ENCODE assay signal across 8 cellular contexts in the genomic region with DNA sequence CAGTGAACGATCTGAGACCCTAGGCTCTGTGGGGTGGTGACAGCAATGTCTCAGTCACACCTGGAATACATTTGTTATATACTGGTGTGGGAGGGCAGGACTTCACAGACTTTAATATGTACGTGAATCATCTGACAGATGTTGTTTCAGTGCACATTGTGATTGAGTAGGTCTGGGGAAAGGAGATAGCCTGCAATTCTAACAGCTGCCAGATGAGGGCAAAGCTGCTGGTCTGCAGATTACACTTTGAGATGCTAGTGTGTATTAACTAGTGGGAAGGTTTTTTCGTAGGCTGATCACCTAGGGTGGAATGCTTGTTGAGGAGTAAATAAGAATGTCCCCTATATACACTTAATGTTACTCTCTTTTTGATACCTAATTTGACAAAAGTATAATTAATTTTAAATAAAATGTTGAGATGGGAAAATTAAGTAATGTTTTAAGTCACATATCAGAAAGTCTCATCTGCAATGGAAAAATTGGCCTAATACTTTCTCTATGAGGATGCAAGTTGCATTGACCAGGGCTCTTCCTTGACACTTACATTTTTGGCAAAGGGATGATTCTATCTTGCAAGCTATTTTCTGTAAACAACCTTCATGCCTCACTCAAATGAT.
A peak's percentile ranks its signal among the peaks of the same experiment; 100 is the strongest.
DNase-seq lines count a peak whose midpoint lies in the region; ATAC-seq and TF ChIP-seq lines count a peak whose summit lies in the region.

No MANE protein-coding gene starts in this region.

- BruUV-seq in Calu3 (replicated peaks; lab: Mats Ljungman, UMichigan) = no TSS peak

- H3K4me1 Mint-ChIP-seq in Calu3 (ENCODE audit: low read depth, unreplicated experiment) = no peaks in the 10 kb centered on the region
- no peaks in the 10 kb centered on the region for H3K4me1 Mint-ChIP-seq in activated T-helper 17 cell treated with anti-CD3 and anti-CD28 coated beads, Interleukin-2, amount 50 U/mL, for 72 hours

- H3K4me1 ChIP-seq in body of pancreas = no peaks in the 10 kb centered on the region
- no peaks in the 10 kb centered on the region for H3K4me1 ChIP-seq in lung (ENCODE audit: control insufficient read depth in 2 of 2, insufficient read depth in 2 of 2, low read length in 2 of 2)

- no peaks in the 10 kb centered on the region for H3K9me3 Mint-ChIP-seq in Calu3 (ENCODE audit: low read depth, unreplicated experiment)
- peaks cover 4% of the 10 kb centered on the region for H3K9me3 Mint-ChIP-seq in activated T-helper 17 cell treated with anti-CD3 and anti-CD28 coated beads, Interleukin-2, amount 50 U/mL, for 72 hours

- H3K36me3 ChIP-seq in body of pancreas (replicated peaks in 1 of 2; ENCODE audit: insufficient read depth in 1 of 2, low read depth in 2 of 2) = no peaks in the 10 kb centered on the region
- H3K36me3 ChIP-seq in lung (ENCODE audit: control insufficient read depth in 2 of 2, insufficient read depth in 2 of 2, low read length in 2 of 2) = no peaks in the 10 kb centered on the region

- DNase-seq in Calu3 = peak; percentile 62
- DNase-seq in NCI-H2171 (lab: John Stamatoyannopoulos, UW) = peak; percentile 43
- peak; percentile 19 to 48 (median 25) for DNase-seq in body of pancreas
- peak; percentile 32 for DNase-seq in lung (ENCODE audit: low spot score)
- no peak for DNase-seq in central memory CD4-positive, alpha-beta T cell

- H3K27ac ChIP-seq in body of pancreas (no peak overlapping the region), lung (ENCODE audit: low read depth in 1 of 2, low read length in 1 of 2) (no peak overlapping the region)

- intact Hi-C loops in Calu3 (cut with micrococcal nuclease; ENCODE audit: unreplicated experiment) = loop anchor here (1.0 to 10.0 kb wide), 5 partner anchors 45 to 533 kb away; no protein-coding TSS in a partner anchor
- intact Hi-C loops in body of pancreas (cut with DNase I) = no loop called here

- no peak for TF ChIP-seq POLR2A in body of pancreas (IDR thresholded peaks at IDR 0.05)

- H3K4me3 ChIP-seq in body of pancreas (no peak overlapping the region), lung (no peak overlapping the region)

- H3K4me3 Mint-ChIP-seq in Calu3 (ENCODE audit: low read depth, unreplicated experiment) = no peak overlapping the region
- no peak overlapping the region for H3K4me3 Mint-ChIP-seq in activated T-helper 17 cell treated with anti-CD3 and anti-CD28 coated beads, Interleukin-2, amount 50 U/mL, for 72 hours

- H3K27me3 Mint-ChIP-seq in Calu3 (ENCODE audit: unreplicated experiment) = no peaks in the 10 kb centered on the region
- no peaks in the 10 kb centered on the region for H3K27me3 Mint-ChIP-seq in activated T-helper 17 cell treated with anti-CD3 and anti-CD28 coated beads, Interleukin-2, amount 50 U/mL, for 72 hours

- H3K36me3 Mint-ChIP-seq in Calu3 (ENCODE audit: insufficient read depth, unreplicated experiment) = no peaks in the 10 kb centered on the region
- H3K36me3 Mint-ChIP-seq in activated T-helper 17 cell treated with anti-CD3 and anti-CD28 coated beads, Interleukin-2, amount 50 U/mL, for 72 hours (ENCODE audit: low read depth) = no peaks in the 10 kb centered on the region

- no peaks in the 10 kb centered on the region for H3K9me3 ChIP-seq in body of pancreas
- H3K9me3 ChIP-seq in lung (ENCODE audit: control insufficient read depth in 2 of 2, insufficient read depth in 1 of 2, low read length in 1 of 2) = no peaks in the 10 kb centered on the region

- no peak for TF ChIP-seq CTCF in Calu3 (IDR thresholded peaks at IDR 0.05; ENCODE audit: unreplicated experiment)
- peak in 6 of 7 experiments; percentile 33 to 46 (median 40) for TF ChIP-seq CTCF in body of pancreas (IDR thresholded peaks at IDR 0.05)
- no peak for TF ChIP-seq CTCF in lung (IDR thresholded peaks at IDR 0.05; ENCODE audit: control extremely low read depth, extremely low read depth)

- ATAC-seq in GM18870 (IDR thresholded peaks at IDR 0.05; ENCODE audit: unreplicated experiment) (peak; percentile 92), HG03025 (IDR thresholded peaks at IDR 0.05; ENCODE audit: low FRiP score, unreplicated experiment) (peak; percentile 87), body of pancreas (peak; percentile 42), lung (ENCODE audit: insufficient read depth, low FRiP score) (peak; percentile 76)
- no peak for ATAC-seq in activated T-helper 17 cell treated with anti-CD3 and anti-CD28 coated beads, Interleukin-2, amount 50 U/mL, for 72 hours (replicated peaks)

- 19 to 24% methylated on average over 3 of the region's 3 CpGs for WGBS in body of pancreas, 2 donors
- WGBS in lung, 2 donors = 52 to 53% methylated on average over 3 of the region's 3 CpGs

- CTCF ChIA-PET in Calu3 (lab: Charles Lee) = interaction anchor here (0.5 to 1.6 kb wide), 2 partner anchors 41 to 371 kb away, joined by 7 read pairs; no protein-coding TSS in a partner anchor

- no peaks in the 10 kb centered on the region for H3K27me3 ChIP-seq in body of pancreas
- H3K27me3 ChIP-seq in lung (ENCODE audit: control insufficient read depth, insufficient read depth) = no peaks in the 10 kb centered on the region

- no peak overlapping the region for H3K27ac Mint-ChIP-seq in Calu3 (ENCODE audit: unreplicated experiment)
- no peak overlapping the region for H3K27ac Mint-ChIP-seq in activated T-helper 17 cell treated with anti-CD3 and anti-CD28 coated beads, Interleukin-2, amount 50 U/mL, for 72 hours

Comparison
In these comparisons a context has a peak if more than half of its experiments do, and no peak if none do; other contexts are left out.
1. CTCF ChIP-seq: peak in body of pancreas (6 of 7); none in Calu3 (single experiment) and lung (single experiment).